Comparison of ENCODE assay signal across 20 cellular contexts in genomic region chr12:4006743-4007142, GRCh38.
DNase-seq lines count a peak whose midpoint lies in the region; ATAC-seq and TF ChIP-seq lines count a peak whose summit lies in the region.
"Had no signal": no experiment of that assay in that cellular context is flagged by ENCODE, and none has a peak within 500 bp of the region (broad histone marks: within the 10 kb centered on the region; RNA-seq: fewer than 3 reads in every experiment).

No MANE protein-coding gene starts in this region.

- H3K27ac ChIP-seq in HCT116 (ENCODE audit: low read depth, low read length) (no peak overlapping the region), RWPE1 (peak overlapping the region; percentile 64), endodermal cell (ENCODE audit: low read depth, low read length) (no peak overlapping the region), right cardiac atrium (ENCODE audit: low read length) (no peak overlapping the region)
- H3K27ac ChIP-seq: GM23248 had no signal

- no peak for TF ChIP-seq RAD21 in HCT116 (IDR thresholded peaks at IDR 0.05; ENCODE audit: low read depth)

- H3K4me1 ChIP-seq in HCT116 (ENCODE audit: control insufficient read depth in 1 of 2, insufficient read depth in 2 of 2, low read length in 2 of 2) (peaks cover 4 to 15% of the 10 kb centered on the region in 2 experiments), endodermal cell (ENCODE audit: control insufficient read depth, insufficient read depth, low read length) (no peaks in the 10 kb centered on the region), right cardiac atrium (ENCODE audit: control insufficient read depth, insufficient read depth, low read length) (no peaks in the 10 kb centered on the region)
- H3K4me1 ChIP-seq: BE2C had no signal

- no peaks in the 10 kb centered on the region for H4K20me1 ChIP-seq in HCT116 (ENCODE audit: insufficient read depth)

- H3K4me3 Mint-ChIP-seq in endodermal cell (no peak overlapping the region), HFFc6 (no peak overlapping the region)

- intact Hi-C loops in HCT116 (cut with micrococcal nuclease), result no loop called here
- intact Hi-C loops in right cardiac atrium (cut with DNase I), result no loop called here

- no peak overlapping the region for H2AFZ ChIP-seq in HCT116 (ENCODE audit: low read depth, low read length, poor library complexity, severe bottlenecking)
- H2AFZ ChIP-seq: GM23248 had no signal

- H3K27me3 ChIP-seq in HCT116 (ENCODE audit: insufficient read depth, low read length) (peaks cover 5% of the 10 kb centered on the region; the same call in 1 of the 2 replicates), endodermal cell (ENCODE audit: control insufficient read depth, insufficient read depth, low read length, poor library complexity, severe bottlenecking) (no peaks in the 10 kb centered on the region), right cardiac atrium (ENCODE audit: control insufficient read depth, insufficient read depth) (no peaks in the 10 kb centered on the region)

- TF ChIP-seq POLR2A in HCT116 (IDR thresholded peaks at IDR 0.05; ENCODE audit: borderline replicate concordance, extremely low read depth, insufficient read depth, insufficient read length), result no peak

- H3K9me3 ChIP-seq in HCT116 (ENCODE audit: control insufficient read depth in 1 of 2, insufficient read depth in 1 of 2, low read depth in 1 of 2, low read length in 2 of 2) (no peaks in the 10 kb centered on the region), endodermal cell (ENCODE audit: control insufficient read depth, low read length) (no peaks in the 10 kb centered on the region), right cardiac atrium (ENCODE audit: control insufficient read depth, low read length) (no peaks in the 10 kb centered on the region)
- H3K9me3 ChIP-seq: BE2C had no signal

- H3K36me3 Mint-ChIP-seq in endodermal cell (ENCODE audit: low read depth), result peaks cover 30% of the 10 kb centered on the region
- H3K36me3 Mint-ChIP-seq in HFFc6 (ENCODE audit: low read depth), result no peaks in the 10 kb centered on the region
- H3K36me3 Mint-ChIP-seq: CD4-positive, CD25-positive, alpha-beta regulatory T cell had no signal

- H3K27ac Mint-ChIP-seq in endodermal cell (peak overlapping the region; percentile 22), HFFc6 (no peak overlapping the region)
- H3K27ac Mint-ChIP-seq: CD4-positive, CD25-positive, alpha-beta regulatory T cell had no signal

- peak overlapping the region; percentile 19 for H3K4me2 ChIP-seq in HCT116 (ENCODE audit: low read length)

- H3K27me3 Mint-ChIP-seq in endodermal cell (ENCODE audit: insufficient read depth) (peaks cover 4% of the 10 kb centered on the region), HFFc6 (ENCODE audit: insufficient read depth) (peaks cover 13% of the 10 kb centered on the region)
- H3K27me3 Mint-ChIP-seq: CD4-positive, CD25-positive, alpha-beta regulatory T cell had no signal

- H3K9ac ChIP-seq in HCT116 (ENCODE audit: low read length) (no peak overlapping the region), endodermal cell (ENCODE audit: extremely low read depth, low read length, poor library complexity, severe bottlenecking) (no peak overlapping the region)
- H3K9ac ChIP-seq: GM23248 had no signal

- no peaks in the 10 kb centered on the region for H3K9me2 ChIP-seq in HCT116 (ENCODE audit: insufficient read depth)

- TF ChIP-seq CTCF in HCT116 (IDR thresholded peaks at IDR 0.05 in 2 of 3, conservative IDR thresholded peaks at IDR 0.05 in 1 of 3; ENCODE audit: borderline replicate concordance in 1 of 3, insufficient read depth in 1 of 3, low read depth in 2 of 3, low read length in 2 of 3) (no peak), RWPE1 (conservative IDR thresholded peaks at IDR 0.05; ENCODE audit: low read depth) (no peak), endodermal cell (conservative IDR thresholded peaks at IDR 0.05) (no peak), HFFc6 (IDR thresholded peaks at IDR 0.05) (no peak)

- no peak for DNase-seq in HCT116 (ENCODE audit: low read depth, low spot score)
- peak; percentile 89 for DNase-seq in RWPE1 (ENCODE audit: low spot score)
- peak; percentile 20 for DNase-seq in endodermal cell
- peak; percentile 63 for DNase-seq in kidney tubule cell (ENCODE audit: low spot score)
- no peak for DNase-seq in NCI-H510A (lab: John Stamatoyannopoulos, UW)
- no peak for DNase-seq in HFFc6
- no peak for DNase-seq in right cardiac atrium
- no peak for DNase-seq in GM19240 (ENCODE audit: insufficient read length, low spot score)
- DNase-seq: BE2C; CD4-positive, CD25-positive, alpha-beta regulatory T cell; COR-L47; GM23248; NCI-H1105 treated with DMSO at 0.1 percent for 48 hours; NCI-H1694; NCI-H2081 treated with DMSO at 0.1 percent for 48 hours; NCI-H510A treated with DMSO at 0.1 percent for 48 hours; NCI-H774; OCI-M1; RPMI8226 had no signal

- H3K4me1 Mint-ChIP-seq in endodermal cell (peaks cover 17% of the 10 kb centered on the region), HFFc6 (ENCODE audit: low read depth) (no peaks in the 10 kb centered on the region)
- H3K4me1 Mint-ChIP-seq: CD4-positive, CD25-positive, alpha-beta regulatory T cell had no signal

- ATAC-seq in HCT116, result no peak
- ATAC-seq in right cardiac atrium, result no peak
- ATAC-seq: K562 had no signal

- BruUV-seq in HCT116 (replicated peaks; lab: Mats Ljungman, UMichigan), result no TSS peak

- RAD21 ChIA-PET in HCT116 (lab: Charles Lee; ENCODE audit: low non-redundant PET in 1 of 2, low total read pairs in 2 of 2, uncharacterized antibody in 2 of 2, unreplicated experiment in 2 of 2), result no interaction called here

- H3K36me3 ChIP-seq in HCT116 (ENCODE audit: control insufficient read depth in 1 of 2, insufficient read depth in 2 of 2, low read length in 2 of 2) (no peaks in the 10 kb centered on the region), endodermal cell (ENCODE audit: control insufficient read depth, insufficient read depth, low read length) (no peaks in the 10 kb centered on the region)
- H3K36me3 ChIP-seq: BE2C had no signal

- H3K4me3 ChIP-seq in HCT116 (replicated peaks in 1 of 2; ENCODE audit: low read depth in 1 of 2, low read length in 2 of 2) (no peak overlapping the region), endodermal cell (ENCODE audit: low read length) (no peak overlapping the region), right cardiac atrium (ENCODE audit: low read length) (no peak overlapping the region)
- H3K4me3 ChIP-seq: GM23248, K562 had no signal

- CTCF ChIA-PET in HCT116 (lab: Charles Lee), result interaction anchor here (0.8 to 1.4 kb wide), 2 partner anchors 12 to 32 kb away, joined by 3 to 4 read pairs; no protein-coding TSS in a partner anchor
- CTCF ChIA-PET in RWPE1 (lab: Yijun Ruan, JAX), result interaction anchor here (0.7 kb wide), 1 partner anchor 278 kb away, joined by 3 read pairs; no protein-coding TSS in a partner anchor

- no peaks in the 10 kb centered on the region for H3K79me2 ChIP-seq in HCT116 (ENCODE audit: insufficient read depth, low read length)

- H3K9me3 Mint-ChIP-seq in endodermal cell (peaks cover 3% of the 10 kb centered on the region), HFFc6 (no peaks in the 10 kb centered on the region)

- POLR2A ChIA-PET in HCT116 (lab: Charles Lee) (no interaction called here), RWPE1 (lab: Yijun Ruan, JAX; ENCODE audit: low non-redundant PET) (no interaction called here)

- 83 to 90% methylated on average over 2 to 4 of the region's 4 CpGs for WGBS in endodermal cell (ENCODE audit: insufficient coverage in 1 of 2, insufficient read length in 1 of 2), 2 experiments
- WGBS in right cardiac atrium, result 85% methylated on average over 4 of the region's 4 CpGs

TF ChIP-seq in HCT116, 20 proteins besides CTCF, POLR2A, EP300 and RAD21:
- 0 out of 2 replicates have a peak, but pooled peaks have one; percentile 22 for TF ChIP-seq CEBPB (IDR thresholded peaks at IDR 0.05; ENCODE audit: low read depth)
- 0 out of 2 replicates have a peak, but pooled peaks have one; percentile 25 for TF ChIP-seq FOSL1 (IDR thresholded peaks at IDR 0.05; ENCODE audit: low read depth)
- TF ChIP-seq ZNF274 (IDR thresholded peaks at IDR 0.05; ENCODE audit: low read depth, low read length), result no peak
TF ChIP-seq in HCT116: peak in this region for 2.

Comparison
In these comparisons a context has a peak if more than half of its experiments do, and no peak if none do; other contexts are left out.
1. DNase-seq: peak in RWPE1 (single experiment), endodermal cell (single experiment) and kidney tubule cell (single experiment); none in HCT116 (single experiment), NCI-H510A (single experiment), HFFc6 (single experiment), right cardiac atrium (0 of 3) and GM19240 (single experiment).